ENCODE assay signal across 8 cellular contexts in the genomic region with DNA sequence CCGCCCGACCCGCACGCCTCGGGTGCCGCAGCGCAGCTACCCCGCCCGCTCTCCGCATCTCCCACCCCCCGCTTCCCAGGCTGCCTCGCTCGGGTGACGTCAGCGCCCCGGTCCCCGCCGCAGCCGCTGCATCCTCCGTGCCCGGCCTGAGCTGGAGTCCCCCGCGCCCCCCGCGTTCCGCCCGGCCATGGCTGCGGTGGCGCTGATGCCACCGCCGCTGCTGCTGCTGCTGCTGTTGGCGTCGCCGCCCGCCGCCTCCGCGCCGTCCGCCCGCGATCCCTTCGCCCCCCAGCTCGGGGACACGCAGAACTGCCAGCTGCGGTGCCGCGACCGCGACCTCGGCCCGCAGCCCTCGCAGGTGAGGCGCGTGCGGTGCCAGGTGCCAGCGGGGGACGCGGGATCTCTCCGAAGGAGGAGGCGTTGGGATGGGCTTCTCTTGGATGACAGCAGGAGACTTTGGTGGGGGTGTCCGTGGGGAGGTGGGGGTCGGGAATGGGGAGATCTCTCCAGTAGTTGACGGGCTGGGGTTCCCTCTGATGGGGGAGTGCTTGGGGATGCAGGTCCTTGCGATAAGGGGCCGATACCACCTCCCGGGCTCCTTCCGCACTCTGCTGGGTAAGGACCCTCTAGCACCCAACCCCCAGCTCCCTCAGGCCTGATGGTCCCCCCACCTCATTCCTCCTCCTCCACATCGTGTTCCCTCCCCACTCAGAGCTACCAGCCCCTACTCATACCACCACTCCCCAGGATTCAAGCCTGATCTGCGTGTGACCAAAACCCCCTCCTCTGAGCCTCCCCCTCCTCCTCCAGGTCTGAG. TPM values are rescaled to one million over a fixed set of nuclear protein-coding genes. Genes with fewer than 3 reads are reported as not detected.
DNase-seq lines count a peak whose midpoint lies in the region; ATAC-seq and FAIRE-seq lines count a peak whose summit lies in the region.

A gene (plus strand): TSS at position 99 of the 817 bp plus-strand sequence. CDS start 89 bp downstream, at position 188.

- no peak within 1 kb of the TSS for H3K27ac Mint-ChIP-seq in activated T-cell treated with anti-CD3 and anti-CD28 coated beads, Interleukin-2, amount 50 U/mL, for 24 hours
- no peak within 1 kb of the TSS for H3K27ac Mint-ChIP-seq in activated T-cell treated with anti-CD3 and anti-CD28 coated beads, Interleukin-2, amount 50 U/mL, for 72 hours

- peak; percentile 68 to 73 for ATAC-seq in activated T-cell treated with anti-CD3 and anti-CD28 coated beads, Interleukin-2, amount 50 U/mL, for 72 hours (replicated peaks in 1 of 2)
- ATAC-seq in GM18867 (IDR thresholded peaks at IDR 0.05; ENCODE audit: unreplicated experiment) (no peak), HG03460 (IDR thresholded peaks at IDR 0.05; ENCODE audit: unreplicated experiment) (no peak), GM18517 (IDR thresholded peaks at IDR 0.05; ENCODE audit: unreplicated experiment) (no peak)

- DNase-seq in activated T-cell treated with anti-CD3 and anti-CD28 coated beads, Interleukin-2, amount 50 U/mL, for 24 hours: peak; percentile 64
- DNase-seq in activated T-cell treated with anti-CD3 and anti-CD28 coated beads, Interleukin-2, amount 50 U/mL, for 48 hours: no peak
- peak; percentile 56 to 57 for DNase-seq in activated T-cell treated with anti-CD3 and anti-CD28 coated beads, Interleukin-2, amount 50 U/mL, for 72 hours
- peak; percentile 85 to 86 for DNase-seq in frontal cortex (ENCODE audit: low spot score in 2 of 2)

- no peak within 1 kb of the TSS for H3K27ac ChIP-seq in rectal smooth muscle tissue (ENCODE audit: low read depth, low read length)

- peak within 1 kb of the TSS; percentile 62 for H3K4me3 Mint-ChIP-seq in activated T-cell treated with anti-CD3 and anti-CD28 coated beads, Interleukin-2, amount 50 U/mL, for 24 hours
- H3K4me3 Mint-ChIP-seq in activated T-cell treated with anti-CD3 and anti-CD28 coated beads, Interleukin-2, amount 50 U/mL, for 72 hours: peak within 1 kb of the TSS; percentile 76 to 85

- peaks cover 3% of the 10 kb centered on the region for H3K4me1 ChIP-seq in rectal smooth muscle tissue (ENCODE audit: control insufficient read depth, insufficient read depth, low read length)

- no peaks in the 10 kb centered on the region for H3K9me3 Mint-ChIP-seq in activated T-cell treated with anti-CD3 and anti-CD28 coated beads, Interleukin-2, amount 50 U/mL, for 24 hours
- no peaks in the 10 kb centered on the region for H3K9me3 Mint-ChIP-seq in activated T-cell treated with anti-CD3 and anti-CD28 coated beads, Interleukin-2, amount 50 U/mL, for 72 hours

- H3K9ac ChIP-seq in rectal smooth muscle tissue (ENCODE audit: low read length): no peak within 1 kb of the TSS

- H3K27me3 ChIP-seq in rectal smooth muscle tissue (ENCODE audit: control insufficient read depth, insufficient read depth, low read length): peaks cover 53% of the 10 kb centered on the region

- no peaks in the 10 kb centered on the region for H3K36me3 ChIP-seq in rectal smooth muscle tissue (ENCODE audit: control insufficient read depth, insufficient read depth, low read length)

- peaks cover 17% of the 10 kb centered on the region for H3K4me1 Mint-ChIP-seq in activated T-cell treated with anti-CD3 and anti-CD28 coated beads, Interleukin-2, amount 50 U/mL, for 24 hours (ENCODE audit: low read depth)
- H3K4me1 Mint-ChIP-seq in activated T-cell treated with anti-CD3 and anti-CD28 coated beads, Interleukin-2, amount 50 U/mL, for 72 hours (ENCODE audit: low read depth): peaks cover 27% of the 10 kb centered on the region

- peak within 1 kb of the TSS; percentile 40 for H3K4me3 ChIP-seq in rectal smooth muscle tissue (ENCODE audit: low read length)

- no peak for FAIRE-seq in frontal cortex (lab: Jason Lieb, UNC)

- H3K36me3 Mint-ChIP-seq in activated T-cell treated with anti-CD3 and anti-CD28 coated beads, Interleukin-2, amount 50 U/mL, for 24 hours (ENCODE audit: low read depth): no peaks in the 10 kb centered on the region
- no peaks in the 10 kb centered on the region for H3K36me3 Mint-ChIP-seq in activated T-cell treated with anti-CD3 and anti-CD28 coated beads, Interleukin-2, amount 50 U/mL, for 72 hours (ENCODE audit: insufficient read depth in 2 of 2)

- peaks cover 87% of the 10 kb centered on the region for H3K27me3 Mint-ChIP-seq in activated T-cell treated with anti-CD3 and anti-CD28 coated beads, Interleukin-2, amount 50 U/mL, for 24 hours
- H3K27me3 Mint-ChIP-seq in activated T-cell treated with anti-CD3 and anti-CD28 coated beads, Interleukin-2, amount 50 U/mL, for 72 hours (ENCODE audit: low read depth): peaks cover 77% of the 10 kb centered on the region

RNA-seq across cellular contexts. Expression of the gene that starts here (rescaled TPM):
- total RNA-seq in activated T-cell treated with anti-CD3 and anti-CD28 coated beads, Interleukin-2, amount 50 U/mL, for 72 hours: 1 to 10 TPM in 1 of 2 donors, under 1 TPM in 1; 0.49 to 2.0 TPM
- 34.2 TPM for total RNA-seq in frontal cortex

Comparison
In these comparisons a context has a peak if more than half of its experiments do, and no peak if none do; other contexts are left out.
1. RNA of the gene that starts here (total RNA-seq): 34.2 TPM in frontal cortex (single experiment); 0.49 to 2.0 TPM in activated T-cell treated with anti-CD3 and anti-CD28 coated beads, Interleukin-2, amount 50 U/mL, for 72 hours; every median in the first group is over 10 times any median in the second.
2. DNase-seq: peak in activated T-cell treated with anti-CD3 and anti-CD28 coated beads, Interleukin-2, amount 50 U/mL, for 24 hours (single experiment), activated T-cell treated with anti-CD3 and anti-CD28 coated beads, Interleukin-2, amount 50 U/mL, for 72 hours (2 of 2) and frontal cortex (2 of 2); none in activated T-cell treated with anti-CD3 and anti-CD28 coated beads, Interleukin-2, amount 50 U/mL, for 48 hours (0 of 2).
3. ATAC-seq: peak in activated T-cell treated with anti-CD3 and anti-CD28 coated beads, Interleukin-2, amount 50 U/mL, for 72 hours (2 of 2); none in GM18867 (single experiment), HG03460 (single experiment) and GM18517 (single experiment).